In the genomic region with DNA sequence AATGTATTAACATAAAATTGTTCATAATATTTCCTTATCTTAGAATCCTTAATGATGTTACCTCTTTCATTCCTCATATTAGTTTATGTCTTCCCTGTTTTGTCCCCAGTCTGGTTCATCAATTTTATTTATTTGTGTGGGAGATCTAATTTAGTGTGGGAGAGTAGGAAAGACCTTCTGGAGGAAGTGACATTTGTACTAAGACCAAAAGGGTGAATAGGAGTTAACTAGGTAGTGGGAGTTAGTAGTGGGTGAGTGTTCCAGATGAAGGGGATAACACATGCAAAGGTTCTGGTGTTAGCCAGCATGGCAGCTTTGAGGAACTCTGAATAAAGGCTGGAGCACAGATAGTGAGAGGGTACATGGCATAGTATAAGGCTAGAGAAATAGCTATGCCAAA, we compare ENCODE assay signal across 23 cellular contexts. TPM values are rescaled to one million over a fixed set of nuclear protein-coding genes. Genes with fewer than 3 reads are reported as not detected.
"Had no signal": no experiment of that assay in that cellular context is flagged by ENCODE, and none has a peak within 500 bp of the region (broad histone marks: within the 10 kb centered on the region; RNA-seq: fewer than 3 reads in every experiment).

No MANE protein-coding gene starts in this region.

- H3K9me3 Mint-ChIP-seq: stimulated activated memory B cell treated with anti-CD40 and anti-IgM and Interleukin-4, amounts not matched to agents 10 μg/mL and 1 μg/mL and 100 μg/mL, for 72 hours; stimulated activated naive CD8-positive, alpha-beta T cell treated with anti-CD3 and anti-CD28 coated beads, Interleukin-15, amount 100 ng/mL, for 72 hours had no signal

- H3K27ac ChIP-seq: left ventricle myocardium inferior, ovary, right atrium auricular region, right lobe of liver, thyroid gland, transverse colon, upper lobe of right lung had no signal

- H3K4me2 ChIP-seq: smooth muscle cell had no signal

- H3K36me3 Mint-ChIP-seq: naive thymus-derived CD4-positive, alpha-beta T cell; natural killer cell treated with Interleukin-12 subunit alpha and Interleukin-12 subunit beta and Interleukin-15 and Interleukin-18, amount 100 ng/mL, for 72 hours; stimulated activated memory B cell treated with anti-CD40 and anti-IgM and Interleukin-4, amounts not matched to agents 10 μg/mL and 1 μg/mL and 100 μg/mL, for 72 hours had no signal

- H3K27me3 Mint-ChIP-seq: natural killer cell treated with Interleukin-12 subunit alpha and Interleukin-12 subunit beta and Interleukin-15 and Interleukin-18, amount 100 ng/mL, for 72 hours; progenitor cell of endocrine pancreas; stimulated activated naive CD8-positive, alpha-beta T cell treated with anti-CD3 and anti-CD28 coated beads, Interleukin-15, amount 100 ng/mL, for 72 hours had no signal

- DNase-seq: islet precursor cell; left ventricle myocardium inferior; midbrain; mucosa of descending colon; naive thymus-derived CD4-positive, alpha-beta T cell; ovary; right lobe of liver; stimulated activated CD4-positive, alpha-beta T cell treated with anti-CD3 and anti-CD28 coated beads, Interleukin-1b, Interleukin-23, amount 100 ng/mL, for 48 hours; stimulated activated CD4-positive, alpha-beta T cell treated with anti-CD3 and anti-CD28 coated beads, Interleukin-2, amount 100 ng/mL, for 48 hours; stimulated activated CD4-positive, alpha-beta T cell treated with anti-CD3 and anti-CD28 coated beads, Interleukin-4, amount 100 ng/mL, for 4 hours; stimulated activated CD8-positive, alpha-beta memory T cell treated with anti-CD3 and anti-CD28 coated beads, Interleukin-4, amount 100 ng/mL, for 48 hours; stimulated activated naive CD4-positive, alpha-beta T cell treated with Interleukin-2 at 50 U/mL for 16 hours; stimulated activated naive CD8-positive, alpha-beta T cell treated with anti-CD3 and anti-CD28 coated beads, Interleukin-15, amount 100 ng/mL, for 72 hours; substantia nigra; thyroid gland; transverse colon; upper lobe of right lung had no signal

- H3K4me1 ChIP-seq: right lobe of liver, thyroid gland had no signal

- H3K36me3 ChIP-seq: left ventricle myocardium inferior, ovary, right atrium auricular region, right lobe of liver, thyroid gland, transverse colon, upper lobe of right lung had no signal

- H3K4me1 Mint-ChIP-seq: naive thymus-derived CD4-positive, alpha-beta T cell; stimulated activated memory B cell treated with anti-CD40 and anti-IgM and Interleukin-4, amounts not matched to agents 10 μg/mL and 1 μg/mL and 100 μg/mL, for 72 hours; stimulated activated naive CD8-positive, alpha-beta T cell treated with anti-CD3 and anti-CD28 coated beads, Interleukin-15, amount 100 ng/mL, for 72 hours had no signal

- H3K9me3 ChIP-seq: left ventricle myocardium inferior, mucosa of descending colon, ovary, right atrium auricular region, right lobe of liver, thyroid gland, transverse colon, upper lobe of right lung had no signal

- ATAC-seq: mucosa of descending colon; naive thymus-derived CD4-positive, alpha-beta T cell; natural killer cell treated with Interleukin-12 subunit alpha and Interleukin-12 subunit beta and Interleukin-15 and Interleukin-18, amount 100 ng/mL, for 72 hours; right lobe of liver; stimulated activated memory B cell treated with anti-CD40 and anti-IgM and Interleukin-4, amounts not matched to agents 10 μg/mL and 1 μg/mL and 100 μg/mL, for 72 hours; stimulated activated naive CD8-positive, alpha-beta T cell treated with anti-CD3 and anti-CD28 coated beads, Interleukin-15, amount 100 ng/mL, for 72 hours; upper lobe of right lung had no signal

- H3K27ac Mint-ChIP-seq: naive thymus-derived CD4-positive, alpha-beta T cell; natural killer cell treated with Interleukin-12 subunit alpha and Interleukin-12 subunit beta and Interleukin-15 and Interleukin-18, amount 100 ng/mL, for 72 hours; progenitor cell of endocrine pancreas; stimulated activated memory B cell treated with anti-CD40 and anti-IgM and Interleukin-4, amounts not matched to agents 10 μg/mL and 1 μg/mL and 100 μg/mL, for 72 hours; stimulated activated naive CD8-positive, alpha-beta T cell treated with anti-CD3 and anti-CD28 coated beads, Interleukin-15, amount 100 ng/mL, for 72 hours had no signal

- H3K4me3 Mint-ChIP-seq: naive thymus-derived CD4-positive, alpha-beta T cell; natural killer cell treated with Interleukin-12 subunit alpha and Interleukin-12 subunit beta and Interleukin-15 and Interleukin-18, amount 100 ng/mL, for 72 hours; stimulated activated memory B cell treated with anti-CD40 and anti-IgM and Interleukin-4, amounts not matched to agents 10 μg/mL and 1 μg/mL and 100 μg/mL, for 72 hours; stimulated activated naive CD8-positive, alpha-beta T cell treated with anti-CD3 and anti-CD28 coated beads, Interleukin-15, amount 100 ng/mL, for 72 hours had no signal

- H3K4me3 ChIP-seq: left ventricle myocardium inferior, lung, mucosa of descending colon, ovary, right atrium auricular region, right lobe of liver, smooth muscle cell, thyroid gland, transverse colon, upper lobe of right lung had no signal

- H3K27me3 ChIP-seq: ovary, right atrium auricular region, right lobe of liver, thyroid gland, transverse colon, upper lobe of right lung had no signal

RNA-seq across cellular contexts. Expression of a gene that starts 21.4 kb away (rescaled TPM):
- total RNA-seq: natural killer cell treated with Interleukin-12 subunit alpha and Interleukin-12 subunit beta and Interleukin-15 and Interleukin-18, amount 100 ng/mL, for 72 hours had no signal
- polyA plus RNA-seq: naive thymus-derived CD4-positive, alpha-beta T cell had no signal
